Comparison of ENCODE assay signal across 15 cellular contexts in the genomic region with DNA sequence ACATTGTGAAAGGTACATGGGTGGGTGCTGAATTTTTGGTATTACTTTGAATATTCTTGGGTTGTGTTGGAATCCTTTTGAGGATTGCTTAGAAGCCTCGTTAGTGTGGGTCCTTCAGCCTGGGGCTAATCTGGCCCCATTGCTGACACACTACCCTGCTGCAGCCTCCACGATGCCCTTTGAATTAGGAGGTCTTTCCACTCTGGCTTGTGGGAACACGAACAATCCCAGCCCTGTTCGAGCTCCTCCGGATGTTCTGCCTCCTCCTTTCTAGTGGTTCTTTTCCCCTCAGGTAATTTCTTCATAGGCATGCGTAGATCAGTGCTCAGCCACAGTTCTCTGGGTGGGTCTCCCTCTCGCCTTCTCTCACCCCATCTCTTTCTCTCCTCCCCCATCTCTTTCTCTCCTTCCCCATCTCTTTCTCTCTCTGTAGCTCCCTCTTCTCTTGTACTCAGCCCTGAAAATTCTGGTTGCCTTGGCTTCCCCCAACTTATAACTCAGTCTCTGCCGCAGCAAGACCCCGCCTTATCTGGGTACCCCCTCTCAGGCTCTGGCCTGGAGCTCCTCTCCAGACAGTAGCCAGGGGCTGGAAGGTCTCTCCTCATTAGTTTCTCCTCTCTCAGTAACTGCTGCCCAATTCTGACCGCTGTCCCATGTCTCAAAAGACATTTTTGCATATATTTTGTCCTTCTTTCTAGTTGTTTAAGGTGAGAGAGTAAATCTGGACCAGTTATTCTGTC.
"Had no signal": no experiment of that assay in that cellular context is flagged by ENCODE, and none has a peak within 500 bp of the region (broad histone marks: within the 10 kb centered on the region; RNA-seq: fewer than 3 reads in every experiment).

No MANE protein-coding gene starts in this region.

- H3K9me3 ChIP-seq: prostate gland had no signal

- H3K4me3 Mint-ChIP-seq: nephron; stimulated activated naive CD8-positive, alpha-beta T cell treated with anti-CD3 and anti-CD28 coated beads, Interleukin-15, amount 100 ng/mL, for 72 hours had no signal

- ATAC-seq: activated naive CD4-positive, alpha-beta T cell treated with anti-CD3 and anti-CD28 coated beads, Interleukin-2, amount 50 U/mL, for 72 hours; right cardiac atrium; stimulated activated naive CD8-positive, alpha-beta T cell treated with anti-CD3 and anti-CD28 coated beads, Interleukin-15, amount 100 ng/mL, for 72 hours had no signal

- H3K27ac ChIP-seq: cardiac muscle cell, esophagus squamous epithelium, prostate gland, SJSA1, thoracic aorta had no signal

- H3K4me1 Mint-ChIP-seq: nephron had no signal

- H3K4me3 ChIP-seq: cardiac muscle cell, esophagus squamous epithelium, prostate gland, SJSA1, thoracic aorta had no signal

- H3K27ac Mint-ChIP-seq: activated naive CD4-positive, alpha-beta T cell treated with anti-CD3 and anti-CD28 coated beads, Interleukin-2, amount 50 U/mL, for 72 hours; activated T-helper 2 cell treated with anti-CD3 and anti-CD28 coated beads, Interferon-gamma antibody, Interleukin-2, Interleukin-4, amounts not matched to agents 10 μg/mL and 5 μg/mL and 100 μg/mL, durations not matched to agents 14 hours and 24 hours and 36 hours; nephron; stimulated activated naive CD8-positive, alpha-beta T cell treated with anti-CD3 and anti-CD28 coated beads, Interleukin-15, amount 100 ng/mL, for 72 hours had no signal

- H3K27me3 ChIP-seq: SJSA1 had no signal

- DNase-seq: activated CD4-positive, alpha-beta T cell treated with anti-CD3 and anti-CD28 coated beads for 1 hour; activated CD4-positive, alpha-beta T cell treated with anti-CD3 and anti-CD28 coated beads, Interleukin-2, amount 50 U/mL, for 4 hours; esophagus squamous epithelium; hippocampal formation; mesenchymal stem cell; occipital lobe; right cardiac atrium; stimulated activated naive CD8-positive, alpha-beta T cell treated with anti-CD3 and anti-CD28 coated beads, Interleukin-15, amount 100 ng/mL, for 72 hours had no signal
